24 cellular contexts compared by ENCODE assay signal in genomic region chr11:121500275-121500674, GRCh38.
"Had no signal": no experiment of that assay in that cellular context is flagged by ENCODE, and none has a peak within 500 bp of the region (broad histone marks: within the 10 kb centered on the region; RNA-seq: fewer than 3 reads in every experiment).

No MANE protein-coding gene starts in this region.

- H3K4me3 ChIP-seq: esophagus squamous epithelium, heart right ventricle, left ventricle myocardium inferior, lung, right atrium auricular region, tibial nerve had no signal

- H3K9me3 ChIP-seq: esophagus squamous epithelium, right atrium auricular region, tibial nerve had no signal

- H3K27ac ChIP-seq: esophagus squamous epithelium, heart right ventricle, left ventricle myocardium inferior, right atrium auricular region, tibial nerve, WERI-Rb-1 had no signal

- ATAC-seq: heart right ventricle; stimulated activated naive B cell treated with anti-CD40 and anti-IgM and Interleukin-4, amounts not matched to agents 10 μg/mL and 1 μg/mL and 100 μg/mL, for 72 hours had no signal

- H3K9me3 Mint-ChIP-seq: central memory CD8-positive, alpha-beta T cell had no signal

- H3K36me3 ChIP-seq: left ventricle myocardium inferior, right atrium auricular region, tibial nerve, WERI-Rb-1 had no signal

- DNase-seq: activated CD8-positive, alpha-beta memory T cell treated with anti-CD3 and anti-CD28 coated beads, Interleukin-2, amount 50 U/mL, for 48 hours; activated gamma-delta T cell treated with Interleukin-2 at 50 U/mL for 16 hours; activated naive CD4-positive, alpha-beta T cell treated with anti-CD3 and anti-CD28 coated beads, Interleukin-2, amount 50 U/mL, for 16 hours; activated T-cell treated with anti-CD3 and anti-CD28 coated beads, Interleukin-2, amount 50 U/mL, for 24 hours; anterior cingulate cortex; effector CD4-positive, alpha-beta T cell; esophagus squamous epithelium; foreskin melanocyte; heart right ventricle; left ventricle myocardium inferior; mesendoderm; occipital lobe; stimulated activated CD4-positive, alpha-beta T cell treated with anti-CD3 and anti-CD28 coated beads, Interleukin-15, amount 100 ng/mL, for 24 hours; stimulated activated CD4-positive, alpha-beta T cell treated with anti-CD3 and anti-CD28 coated beads, Interleukin-2, amount 100 ng/mL, for 24 hours; stimulated activated naive B cell treated with anti-CD40 and anti-IgM and Interleukin-4, amounts not matched to agents 10 μg/mL and 1 μg/mL and 100 μg/mL, for 72 hours; T-helper 9 cell; WERI-Rb-1 had no signal

- H3K27me3 ChIP-seq: esophagus squamous epithelium, heart right ventricle, right atrium auricular region, tibial nerve had no signal

- H3K4me1 ChIP-seq: left ventricle myocardium inferior, right atrium auricular region, tibial nerve had no signal

- H3K27me3 Mint-ChIP-seq: activated T-cell treated with anti-CD3 and anti-CD28 coated beads, Interleukin-2, amount 50 U/mL, for 24 hours; central memory CD8-positive, alpha-beta T cell; stimulated activated naive B cell treated with anti-CD40 and anti-IgM and Interleukin-4, amounts not matched to agents 10 μg/mL and 1 μg/mL and 100 μg/mL, for 72 hours had no signal

- H3K27ac Mint-ChIP-seq: dendritic cell treated with granulocyte-macrophage colony-stimulating factor and Interleukin-4, amounts not matched to agents 40 ng/mL and 50 ng/mL, for 4 days; stimulated activated naive B cell treated with anti-CD40 and anti-IgM and Interleukin-4, amounts not matched to agents 10 μg/mL and 1 μg/mL and 100 μg/mL, for 72 hours; T-helper 1 cell treated with Interleukin-12 subunit alpha and Interleukin-12 subunit beta and Interleukin-4 antibody, amounts not matched to agents 30 μg/mL and 1 μg/mL, for 36 hours had no signal

- H3K4me3 Mint-ChIP-seq: activated T-cell treated with anti-CD3 and anti-CD28 coated beads, Interleukin-2, amount 50 U/mL, for 24 hours; central memory CD8-positive, alpha-beta T cell; dendritic cell treated with granulocyte-macrophage colony-stimulating factor and Interleukin-4, amounts not matched to agents 40 ng/mL and 50 ng/mL, for 4 days; neural crest cell; stimulated activated naive B cell treated with anti-CD40 and anti-IgM and Interleukin-4, amounts not matched to agents 10 μg/mL and 1 μg/mL and 100 μg/mL, for 72 hours; T-helper 1 cell treated with Interleukin-12 subunit alpha and Interleukin-12 subunit beta and Interleukin-4 antibody, amounts not matched to agents 30 μg/mL and 1 μg/mL, for 36 hours had no signal
